In genomic region chr11:100684101-100685065, GRCh38 we compare ENCODE assay signal across 9 cellular contexts. TPM values are rescaled to one million over a fixed set of nuclear protein-coding genes. Genes with fewer than 3 reads are reported as not detected.
A peak's percentile ranks its signal among the peaks of the same experiment; 100 is the strongest.
DNase-seq lines count a peak whose midpoint lies in the region; ATAC-seq and TF ChIP-seq lines count a peak whose summit lies in the region.
"Had no signal": no experiment of that assay in that cellular context is flagged by ENCODE, and none has a peak within 500 bp of the region (broad histone marks: within the 10 kb centered on the region; RNA-seq: fewer than 3 reads in every experiment).

No MANE protein-coding gene starts in this region.

- H3K9me2 ChIP-seq in SK-N-SH: no peaks in the 10 kb centered on the region

- no peaks in the 10 kb centered on the region for H3K27me3 ChIP-seq in Panc1 (ENCODE audit: control insufficient read depth, insufficient read depth, low read length)
- H3K27me3 ChIP-seq in parathyroid adenoma (ENCODE audit: control insufficient read depth, insufficient read depth, low read length): no peaks in the 10 kb centered on the region
- H3K27me3 ChIP-seq in SK-N-SH (ENCODE audit: insufficient read depth): peaks cover 34% of the 10 kb centered on the region; the same call in 1 of the 2 replicates
- H3K27me3 ChIP-seq in SJCRH30: no peaks in the 10 kb centered on the region

- POLR2A ChIA-PET in Panc1 (lab: Charles Lee): no interaction called here
- POLR2A ChIA-PET in SK-N-SH (lab: Yijun Ruan, JAX): no interaction called here

- H3F3A ChIP-seq in SK-N-SH (replicated peaks; ENCODE audit: insufficient read depth): peaks cover 5% of the 10 kb centered on the region

- H3K27ac ChIP-seq in Panc1 (ENCODE audit: low read length) (no peak overlapping the region; the same call in 1 of the 2 replicates), parathyroid adenoma (no peak overlapping the region), SK-N-SH (ENCODE audit: low read depth in 2 of 2, low read length in 1 of 2) (no peak overlapping the region), SJCRH30 (no peak overlapping the region)

- DNase-seq in Panc1 (ENCODE audit: low read depth, low spot score) (peak; percentile 67), SK-N-SH (no peak), pons (ENCODE audit: low spot score) (no peak), SJCRH30 (no peak)
- no peak for DNase-seq in stimulated activated CD4-positive, alpha-beta T cell treated with anti-CD3 and anti-CD28 coated beads, Interleukin-4, amount 100 ng/mL, for 1 hour
- DNase-seq: erythroblast had no signal

- H3K36me3 ChIP-seq in Panc1 (ENCODE audit: control insufficient read depth, insufficient read depth, low read length) (no peaks in the 10 kb centered on the region), parathyroid adenoma (ENCODE audit: control insufficient read depth, insufficient read depth, low read length) (no peaks in the 10 kb centered on the region), SK-N-SH (replicated peaks in 1 of 2; ENCODE audit: control insufficient read depth in 1 of 2, insufficient read depth in 2 of 2, low read length in 1 of 2) (no peaks in the 10 kb centered on the region), SJCRH30 (no peaks in the 10 kb centered on the region)

- TF ChIP-seq RAD21 in SK-N-SH (IDR thresholded peaks at IDR 0.05; ENCODE audit: low read length): no peak

- H3K4me2 ChIP-seq in parathyroid adenoma (ENCODE audit: low read length) (no peak overlapping the region), SK-N-SH (no peak overlapping the region)

- H3K4me1 ChIP-seq in Panc1 (ENCODE audit: control insufficient read depth, insufficient read depth, low read length) (peaks cover 27% of the 10 kb centered on the region), parathyroid adenoma (peaks cover 3% of the 10 kb centered on the region), SK-N-SH (ENCODE audit: control insufficient read depth in 1 of 2, insufficient read depth in 2 of 2, low read depth in 1 of 2, low read length in 1 of 2) (no peaks in the 10 kb centered on the region; a peak in 1 of 4 replicates), SJCRH30 (no peaks in the 10 kb centered on the region)

- in situ Hi-C loops in Panc1 (cut with HindIII; ENCODE audit: low pct_unique_long_range_greater_than_20kb, low sequenced_read_pairs): no loop called here

- no peaks in the 10 kb centered on the region for H4K20me1 ChIP-seq in SK-N-SH (ENCODE audit: insufficient read depth)

- peak overlapping the region; percentile 53 for H2AFZ ChIP-seq in parathyroid adenoma
- no peak overlapping the region for H2AFZ ChIP-seq in SK-N-SH (ENCODE audit: low read depth)

- 16% methylated on average over 6 of the region's 6 CpGs for WGBS in SK-N-SH (ENCODE audit: low lambda C conversion rate)

- BruUV-seq in Panc1 (replicated peaks; lab: Mats Ljungman, UMichigan): no TSS peak

- no peak for TF ChIP-seq CTCF in Panc1 (IDR thresholded peaks at IDR 0.05)
- no peak for TF ChIP-seq CTCF in parathyroid adenoma (IDR thresholded peaks at IDR 0.05)
- TF ChIP-seq CTCF in SK-N-SH (IDR thresholded peaks at IDR 0.05): no peak

- H3K9me3 ChIP-seq in Panc1 (ENCODE audit: control insufficient read depth, insufficient read depth, low read depth, low read length) (no peaks in the 10 kb centered on the region), parathyroid adenoma (ENCODE audit: control insufficient read depth, low read length) (no peaks in the 10 kb centered on the region), SK-N-SH (no peaks in the 10 kb centered on the region), SJCRH30 (replicated peaks) (no peaks in the 10 kb centered on the region)

- H3K9ac ChIP-seq in parathyroid adenoma: no peak overlapping the region
- no peak overlapping the region for H3K9ac ChIP-seq in SK-N-SH

- no peak overlapping the region for H3K4me3 ChIP-seq in Panc1 (ENCODE audit: low read depth in 2 of 2, low read length in 2 of 2)
- no peak overlapping the region for H3K4me3 ChIP-seq in parathyroid adenoma (ENCODE audit: low read depth, low read length)
- no peak overlapping the region for H3K4me3 ChIP-seq in SK-N-SH (ENCODE audit: low read depth in 2 of 2, low read length in 1 of 2)
- H3K4me3 ChIP-seq in SJCRH30: no peak overlapping the region

- intact Hi-C loops in Panc1 (cut with micrococcal nuclease; ENCODE audit: unreplicated experiment): no loop called here

- no peaks in the 10 kb centered on the region for H3K79me2 ChIP-seq in parathyroid adenoma
- no peaks in the 10 kb centered on the region for H3K79me2 ChIP-seq in SK-N-SH (ENCODE audit: insufficient read depth)

- TF ChIP-seq EP300 in SK-N-SH (IDR thresholded peaks at IDR 0.05; ENCODE audit: borderline replicate concordance in 1 of 2, low read depth in 1 of 2, low read length in 1 of 2): no peak

- CTCF ChIA-PET in Panc1 (lab: Charles Lee) (no interaction called here), SK-N-SH (lab: Yijun Ruan, JAX) (interaction anchor here (0.6 kb wide), 2 partner anchors 1498 to 1607 kb away, joined by 3 read pairs; no protein-coding TSS in a partner anchor)

- ATAC-seq in GM18870 (IDR thresholded peaks at IDR 0.05; ENCODE audit: unreplicated experiment) (peak; percentile 42), HG02759 (IDR thresholded peaks at IDR 0.05; ENCODE audit: unreplicated experiment) (peak; percentile 22), Panc1 (no peak)

TF ChIP-seq in SK-N-SH, 30 proteins besides CTCF, POLR2A, EP300 and RAD21:
- TF ChIP-seq TEAD4 (IDR thresholded peaks at IDR 0.05; ENCODE audit: borderline replicate concordance, insufficient read depth): no peak
- no peak for TF ChIP-seq JUND (IDR thresholded peaks at IDR 0.05)

RNA-seq across cellular contexts. Expression of gene ARHGAP42, which starts 2.7 kb away (rescaled TPM):
- total RNA-seq in Panc1 (2021; ENCODE audit: unreplicated experiment): 7.1 TPM
- 4.4 TPM for polyA plus RNA-seq in Panc1 (2012; ENCODE audit: insufficient read length)
- 0.02 and 0.05 TPM in 2 replicates for polyA plus RNA-seq in SK-N-SH (2012; rRNA removed)
- 0.03 and 0.04 TPM in 2 replicates for polyA plus RNA-seq in SK-N-SH (2012; cell fraction: cytosol; rRNA removed)
- 0.04 TPM in 1 of 2 replicates, not detected in the other for polyA plus RNA-seq in SK-N-SH (2012; cell fraction: nucleus; rRNA removed)
- total RNA-seq in SJCRH30 (2014; rRNA removed; shearing (Covaris generic)): 23.3 and 26.5 TPM in 2 replicates
